Comparison of ENCODE assay signal across 19 cellular contexts in genomic region chr14:68312300-68312699, GRCh38.
DNase-seq lines count a peak whose midpoint lies in the region; ATAC-seq and TF ChIP-seq lines count a peak whose summit lies in the region.
"Had no signal": no experiment of that assay in that cellular context is flagged by ENCODE, and none has a peak within 500 bp of the region (broad histone marks: within the 10 kb centered on the region; RNA-seq: fewer than 3 reads in every experiment).

No MANE protein-coding gene starts in this region.

- CTCF ChIA-PET in activated B cell treated with CpG ODN at 0.5 μM for 24 hours (lab: Charles Lee) = interaction anchor here (1.0 to 3.1 kb wide), 7 partner anchors 20 to 532 kb away, joined by 3 to 15 read pairs (median 4); no protein-coding TSS in a partner anchor

- TF ChIP-seq POLR2A in GM18505 (IDR thresholded peaks at IDR 0.05; ENCODE audit: borderline replicate concordance, extremely low read depth, insufficient read depth, insufficient read length) = no peak

- no peaks in the 10 kb centered on the region for H3K36me3 ChIP-seq in ascending aorta
- no peaks in the 10 kb centered on the region for H3K36me3 ChIP-seq in left lung

- no peaks in the 10 kb centered on the region for H3K27me3 ChIP-seq in ascending aorta
- no peaks in the 10 kb centered on the region for H3K27me3 ChIP-seq in left lung

- H3K27ac ChIP-seq in ascending aorta (no peak overlapping the region), left lung (no peak overlapping the region)
- H3K27ac ChIP-seq: C4-2B, PC-9 had no signal

- H3K9me3 ChIP-seq in ascending aorta = no peaks in the 10 kb centered on the region
- H3K9me3 ChIP-seq in left lung = no peaks in the 10 kb centered on the region
- H3K9me3 ChIP-seq: Caco-2 had no signal

- H3K4me1 ChIP-seq in ascending aorta (peaks cover 0 to 19% of the 10 kb centered on the region in 2 donors), left lung (peaks cover 7 to 10% of the 10 kb centered on the region in 2 donors)

- H3K27ac Mint-ChIP-seq in stimulated activated naive CD8-positive, alpha-beta T cell treated with anti-CD3 and anti-CD28 coated beads, Interleukin-15, Interleukin-2, amounts not matched to agents 100 ng/mL and 50 ng/mL, for 24 hours = peak overlapping the region; percentile 32
- H3K27ac Mint-ChIP-seq in activated B cell treated with CpG ODN at 0.5 μM for 24 hours = peak overlapping the region; percentile 94
- H3K27ac Mint-ChIP-seq in naive B cell = peak overlapping the region in 4 of 6 donors; percentile 44 to 92 (median 78)

- no peak for DNase-seq in stimulated activated naive CD8-positive, alpha-beta T cell treated with anti-CD3 and anti-CD28 coated beads, Interleukin-15, Interleukin-2, amounts not matched to agents 100 U/mL and 50 U/mL, for 24 hours
- no peak for DNase-seq in activated B cell treated with CpG ODN at 0.5 μM for 24 hours
- no peak for DNase-seq in naive B cell
- DNase-seq in ascending aorta (ENCODE audit: low spot score in 2 of 2) = no peak
- no peak for DNase-seq in left lung
- DNase-seq: DMS53; H7; MV-4-11; NCI-H1436; NCI-H2107; NCI-H345; NCI-H526 treated with DMSO at 0.1 percent for 48 hours; NK-92 treated with Interleukin-12 subunit alpha and Interleukin-12 subunit beta, amount 100 ng/mL, for 24 hours; PC-9 had no signal

- H3K4me1 Mint-ChIP-seq in stimulated activated naive CD8-positive, alpha-beta T cell treated with anti-CD3 and anti-CD28 coated beads, Interleukin-15, Interleukin-2, amounts not matched to agents 100 ng/mL and 50 ng/mL, for 24 hours (ENCODE audit: low read depth) = peaks cover 45% of the 10 kb centered on the region
- H3K4me1 Mint-ChIP-seq in activated B cell treated with CpG ODN at 0.5 μM for 24 hours = peaks cover 91% of the 10 kb centered on the region
- H3K4me1 Mint-ChIP-seq in naive B cell = peaks cover 49 to 89% (median 82%) of the 10 kb centered on the region in 3 donors

- no peaks in the 10 kb centered on the region for H3K9me3 Mint-ChIP-seq in stimulated activated naive CD8-positive, alpha-beta T cell treated with anti-CD3 and anti-CD28 coated beads, Interleukin-15, Interleukin-2, amounts not matched to agents 100 ng/mL and 50 ng/mL, for 24 hours
- H3K9me3 Mint-ChIP-seq in activated B cell treated with CpG ODN at 0.5 μM for 24 hours (no peaks in the 10 kb centered on the region), naive B cell (peaks cover 0 to 2% (median 0%) of the 10 kb centered on the region in 7 donors)

- H3K36me3 Mint-ChIP-seq in stimulated activated naive CD8-positive, alpha-beta T cell treated with anti-CD3 and anti-CD28 coated beads, Interleukin-15, Interleukin-2, amounts not matched to agents 100 ng/mL and 50 ng/mL, for 24 hours (ENCODE audit: low read depth) = peaks cover 8% of the 10 kb centered on the region
- H3K36me3 Mint-ChIP-seq in activated B cell treated with CpG ODN at 0.5 μM for 24 hours (ENCODE audit: low read depth) = no peaks in the 10 kb centered on the region
- H3K36me3 Mint-ChIP-seq in naive B cell = peaks cover under 1 to 2% of the 10 kb centered on the region in 2 donors

- intact Hi-C loops in activated B cell treated with CpG ODN at 0.5 μM for 24 hours (cut with micrococcal nuclease) (loop anchor here (1.0 to 2.0 kb wide), 2 partner anchors 19 to 61 kb away; no protein-coding TSS in a partner anchor), ascending aorta (cut with DNase I) (no loop called here), left lung (cut with DNase I) (no loop called here)

- no peak overlapping the region for H3K4me3 Mint-ChIP-seq in stimulated activated naive CD8-positive, alpha-beta T cell treated with anti-CD3 and anti-CD28 coated beads, Interleukin-15, Interleukin-2, amounts not matched to agents 100 ng/mL and 50 ng/mL, for 24 hours
- H3K4me3 Mint-ChIP-seq in activated B cell treated with CpG ODN at 0.5 μM for 24 hours (peak overlapping the region; percentile 62), naive B cell (peak overlapping the region in 4 of 8 donors; percentile 27 to 47 (median 33))

- H3K4me3 ChIP-seq in ascending aorta (no peak overlapping the region), left lung (no peak overlapping the region)
- H3K4me3 ChIP-seq: PC-9 had no signal

- H3K27me3 Mint-ChIP-seq in stimulated activated naive CD8-positive, alpha-beta T cell treated with anti-CD3 and anti-CD28 coated beads, Interleukin-15, Interleukin-2, amounts not matched to agents 100 ng/mL and 50 ng/mL, for 24 hours = no peaks in the 10 kb centered on the region
- H3K27me3 Mint-ChIP-seq in activated B cell treated with CpG ODN at 0.5 μM for 24 hours (no peaks in the 10 kb centered on the region), naive B cell (no peaks in the 10 kb centered on the region)

- TF ChIP-seq CTCF in activated B cell treated with CpG ODN at 0.5 μM for 24 hours (IDR thresholded peaks at IDR 0.05) (no peak), ascending aorta (IDR thresholded peaks at IDR 0.05) (no peak), left lung (IDR thresholded peaks at IDR 0.05) (no peak)

- POLR2A ChIA-PET in activated B cell treated with CpG ODN at 0.5 μM for 24 hours (lab: Charles Lee) = interaction anchor here (0.7 to 12.5 kb wide), 25 partner anchors 11 to 505 kb away, joined by 3 to 251 read pairs (median 15); partner anchors contain the start of gene ZFP36L1

- ATAC-seq in stimulated activated naive CD8-positive, alpha-beta T cell treated with anti-CD3 and anti-CD28 coated beads, Interleukin-15, Interleukin-2, amounts not matched to agents 100 U/mL and 50 U/mL, for 24 hours = no peak
- ATAC-seq in activated B cell treated with CpG ODN at 0.5 μM for 24 hours (ENCODE audit: low read depth) (no peak), naive B cell (ENCODE audit: low read depth in 2 of 2) (no peak), HG02798 (IDR thresholded peaks at IDR 0.05; ENCODE audit: poor library complexity, unreplicated experiment) (no peak), left lung (no peak), GM18505 (IDR thresholded peaks at IDR 0.05; ENCODE audit: unreplicated experiment) (no peak)

Comparison
In these comparisons a context has a peak if more than half of its experiments do, and no peak if none do; other contexts are left out.
1. H3K27ac Mint-ChIP-seq: peak in every context shown above with its lines; median percentile 94 in activated B cell treated with CpG ODN at 0.5 μM for 24 hours; 78 in naive B cell; 32 in stimulated activated naive CD8-positive, alpha-beta T cell treated with anti-CD3 and anti-CD28 coated beads, Interleukin-15, Interleukin-2, amounts not matched to agents 100 ng/mL and 50 ng/mL, for 24 hours.